8 cellular contexts compared by ENCODE assay signal in genomic region chr19:18304194-18304495, GRCh38. TPM values are rescaled to one million over a fixed set of nuclear protein-coding genes. Genes with fewer than 3 reads are reported as not detected.
DNase-seq lines count a peak whose midpoint lies in the region; ATAC-seq and TF ChIP-seq lines count a peak whose summit lies in the region.

No MANE protein-coding gene starts in this region.

- H3K36me3 ChIP-seq in skeletal muscle satellite cell (ENCODE audit: insufficient read depth, low read length) = peaks cover 19% of the 10 kb centered on the region

- H3K4me1 ChIP-seq in skeletal muscle satellite cell (ENCODE audit: control insufficient read depth, insufficient read depth, low read length) = peaks cover 44% of the 10 kb centered on the region

- DNase-seq in NCI-H1436 (lab: John Stamatoyannopoulos, UW) (peak; percentile 66), NCI-H1436 treated with DMSO at 0.1 percent for 48 hours (lab: John Stamatoyannopoulos, UW) (no peak), T-cell (peak in 3 of 34 experiments; percentile 19 to 35 (median 33)), foreskin fibroblast (no peak), DMS114 treated with DMSO at 0.1 percent for 48 hours (lab: John Stamatoyannopoulos, UW; ENCODE audit: unreplicated experiment) (no peak), NCI-H146 treated with DMSO at 0.1 percent for 48 hours (lab: John Stamatoyannopoulos, UW; ENCODE audit: unreplicated experiment) (no peak)

- H3K4me2 ChIP-seq in skeletal muscle satellite cell (ENCODE audit: low read length) = peak overlapping the region; percentile 84

- H3K9ac ChIP-seq in skeletal muscle satellite cell (ENCODE audit: low read depth, low read length) = peak overlapping the region; percentile 89

- POLR2A ChIA-PET in T-cell (lab: Charles Lee) = interaction anchor here (0.5 to 2.5 kb wide), 10 partner anchors 12 to 133 kb away, joined by 3 to 85 read pairs (median 4); partner anchors contain the start of genes JUND (in 2 of the 2) and LSM4 (in 1 of the 2)

- no peaks in the 10 kb centered on the region for H3K27me3 Mint-ChIP-seq in T-cell

- H3K4me3 Mint-ChIP-seq in T-cell = peak overlapping the region; percentile 88 to 90 (median 89)

- H3K9me3 ChIP-seq in skeletal muscle satellite cell (replicated peaks; ENCODE audit: low read length) = no peaks in the 10 kb centered on the region

- TF ChIP-seq CTCF in foreskin fibroblast (IDR thresholded peaks at IDR 0.05; ENCODE audit: low read depth, low read length) = no peak

- no peaks in the 10 kb centered on the region for H3K27me3 ChIP-seq in skeletal muscle satellite cell (ENCODE audit: control insufficient read depth, insufficient read depth, low read length)

- peak overlapping the region; percentile 99 to 100 for H3K27ac Mint-ChIP-seq in T-cell

- H3K9me3 Mint-ChIP-seq in T-cell = no peaks in the 10 kb centered on the region

- peaks cover 43 to 53% (median 49%) of the 10 kb centered on the region in 3 donors for H3K4me1 Mint-ChIP-seq in T-cell

- H3K36me3 Mint-ChIP-seq in T-cell = peaks cover 3% of the 10 kb centered on the region

- ATAC-seq in T-cell (replicated peaks in 1 of 4) = peak; percentile 5 to 9 (median 8)
- ATAC-seq in GM19324 (IDR thresholded peaks at IDR 0.05; ENCODE audit: low FRiP score, unreplicated experiment) = no peak

- CTCF ChIA-PET in T-cell (lab: Charles Lee) = interaction anchor here (0.6 to 2.2 kb wide), 9 partner anchors 11 to 133 kb away, joined by 3 to 37 read pairs (median 5); partner anchors contain the start of genes JUND (in 1 of the 2), LSM4 (in 1 of the 2) and MPV17L2 (in 1 of the 2)

- H3K4me3 ChIP-seq in foreskin fibroblast (ENCODE audit: low read depth in 1 of 2, low read length in 2 of 2) = peak overlapping the region; percentile 35 to 51
- H3K4me3 ChIP-seq in skeletal muscle satellite cell (ENCODE audit: low read length) = peak overlapping the region; percentile 64

RNA-seq across cellular contexts. Expression of gene LSM4, which starts 18.7 kb away (rescaled TPM):
- total RNA-seq in T-cell = 10 to 100 TPM; 58.5 to 82.7 (median 69.1) TPM
- total RNA-seq in skeletal muscle satellite cell (2012; rRNA removed) = 146 and 166 TPM in 2 replicates

RNA-seq across cellular contexts. Expression of gene JUND, which starts 22.7 kb away (rescaled TPM):
- total RNA-seq in T-cell = 1,000 to 10,000 TPM in 1 of 5 donors, 100 to 1,000 TPM in 4; 247 to 1,161 (median 272) TPM
- 41.8 and 46.7 TPM in 2 replicates for total RNA-seq in skeletal muscle satellite cell (2012; rRNA removed)

RNA-seq across cellular contexts. Expression of gene IQCN, which starts 29.9 kb away (rescaled TPM):
- 10 to 100 TPM in 2 of 5 donors, 1 to 10 TPM in 3; 4.1 to 42.8 (median 6.3) TPM for total RNA-seq in T-cell
- total RNA-seq in skeletal muscle satellite cell (2012; rRNA removed) = 0.22 and 0.25 TPM in 2 replicates

RNA-seq across cellular contexts. Expression of gene PGPEP1, which starts 36.3 kb away (rescaled TPM):
- total RNA-seq in T-cell = 10 to 100 TPM; 35.7 to 52.6 (median 45.1) TPM
- total RNA-seq in skeletal muscle satellite cell (2012; rRNA removed) = 8.7 and 13.7 TPM in 2 replicates
